2 cellular contexts compared by ENCODE assay signal in genomic region chr10:98676895-98677294, GRCh38.
TF ChIP-seq lines count a peak whose summit lies in the region.

No MANE protein-coding gene starts in this region.

TF ChIP-seq in H1, 55 proteins besides CTCF, POLR2A, EP300 and RAD21 (continued from another document):
- no peak for TF ChIP-seq BCL11A (IDR thresholded peaks at IDR 0.05; ENCODE audit: low read depth in 2 of 2, low read length in 2 of 2)

TF ChIP-seq in SK-N-SH, 30 proteins besides CTCF, POLR2A, EP300 and RAD21 (continued from another document):
- no peak for TF ChIP-seq POLR2AphosphoS5 (IDR thresholded peaks at IDR 0.05; ENCODE audit: low read depth, low read length)
- no peak for TF ChIP-seq TCF12 (IDR thresholded peaks at IDR 0.05)
- no peak for TF ChIP-seq RCOR1 (IDR thresholded peaks at IDR 0.05; ENCODE audit: low read length)
- no peak for TF ChIP-seq FOXM1 (IDR thresholded peaks at IDR 0.05; ENCODE audit: low read depth)
- no peak for TF ChIP-seq ELF1 (IDR thresholded peaks at IDR 0.05)
- TF ChIP-seq GABPA (IDR thresholded peaks at IDR 0.05; ENCODE audit: low read depth): no peak
- TF ChIP-seq, protein P1, sequence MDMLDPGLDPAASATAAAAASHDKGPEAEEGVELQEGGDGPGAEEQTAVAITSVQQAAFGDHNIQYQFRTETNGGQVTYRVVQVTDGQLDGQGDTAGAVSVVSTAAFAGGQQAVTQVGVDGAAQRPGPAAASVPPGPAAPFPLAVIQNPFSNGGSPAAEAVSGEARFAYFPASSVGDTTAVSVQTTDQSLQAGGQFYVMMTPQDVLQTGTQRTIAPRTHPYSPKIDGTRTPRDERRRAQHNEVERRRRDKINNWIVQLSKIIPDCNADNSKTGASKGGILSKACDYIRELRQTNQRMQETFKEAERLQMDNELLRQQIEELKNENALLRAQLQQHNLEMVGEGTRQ (IDR thresholded peaks at IDR 0.05; ENCODE audit: borderline replicate concordance, low read depth, low read length): no peak
- TF ChIP-seq FOXJ3 (CRISPR knock-in tag; IDR thresholded peaks at IDR 0.05): no peak
- no peak for TF ChIP-seq EZH2phosphoT487 (IDR thresholded peaks at IDR 0.05; ENCODE audit: borderline replicate concordance, low read depth)
- no peak for TF ChIP-seq ZBTB33 (IDR thresholded peaks at IDR 0.05; ENCODE audit: borderline replicate concordance, low read depth)
- TF ChIP-seq JUND (IDR thresholded peaks at IDR 0.05): no peak
TF ChIP-seq in SK-N-SH: peak in this region for 0.
